In genomic region chr9:117021881-117022280, GRCh38 we compare ENCODE assay signal across 1 cellular context.
TF ChIP-seq lines count a peak whose summit lies in the region.

No MANE protein-coding gene starts in this region.

TF ChIP-seq in H1, 55 proteins besides CTCF, POLR2A, EP300 and RAD21:
- no peak for TF ChIP-seq ATF3 (IDR thresholded peaks at IDR 0.05; ENCODE audit: insufficient read depth, low read depth, low read length)
- no peak for TF ChIP-seq USF2 (IDR thresholded peaks at IDR 0.05; ENCODE audit: low read length)
- no peak for TF ChIP-seq NRF1 (IDR thresholded peaks at IDR 0.05; ENCODE audit: low read depth, low read length)
